Comparison of ENCODE assay signal across 11 cellular contexts in the genomic region with DNA sequence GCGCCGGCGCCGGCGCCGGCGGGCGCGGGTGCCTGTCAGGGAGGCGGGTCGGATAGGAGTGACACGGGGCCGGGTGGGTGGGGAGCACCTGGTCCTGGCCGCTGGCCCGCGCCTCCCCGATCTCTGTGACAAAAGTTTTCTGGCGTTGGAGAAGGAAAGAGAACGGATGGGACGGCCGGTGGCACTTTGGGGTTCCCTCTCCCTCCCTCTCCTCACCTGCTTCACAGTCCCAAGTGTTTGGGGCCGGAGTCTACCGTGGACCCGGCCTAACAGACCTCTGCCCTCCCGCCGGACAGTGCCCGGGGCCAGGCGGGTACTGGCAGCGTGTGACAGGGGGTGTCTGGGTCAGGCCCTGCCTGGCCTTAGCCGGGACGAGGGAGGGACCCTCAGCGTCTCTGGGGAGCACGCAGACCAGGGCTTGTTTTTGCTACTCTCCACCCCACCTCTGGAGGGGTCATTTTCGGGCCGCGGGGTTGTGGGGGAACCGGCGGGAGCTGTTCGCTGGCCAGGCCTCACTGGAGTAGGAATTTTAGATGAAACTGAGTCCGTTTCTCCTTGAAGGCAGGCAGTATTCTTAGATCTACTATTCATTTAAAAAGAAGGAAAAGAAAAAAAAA. TPM values are rescaled to one million over a fixed set of nuclear protein-coding genes. Genes with fewer than 3 reads are reported as not detected.
A peak's percentile ranks its signal among the peaks of the same experiment; 100 is the strongest.
DNase-seq lines count a peak whose midpoint lies in the region; ATAC-seq and TF ChIP-seq lines count a peak whose summit lies in the region.
"Had no signal": no experiment of that assay in that cellular context is flagged by ENCODE, and none has a peak within 500 bp of the region (broad histone marks: within the 10 kb centered on the region; RNA-seq: fewer than 3 reads in every experiment).

No MANE protein-coding gene starts in this region.

- H3K27me3 Mint-ChIP-seq in T-helper 17 cell: peaks cover 73% of the 10 kb centered on the region

- peak overlapping the region; percentile 22 for H3K4me3 Mint-ChIP-seq in T-helper 17 cell
- H3K4me3 Mint-ChIP-seq: natural killer cell treated with Interleukin-12 subunit alpha and Interleukin-12 subunit beta and Interleukin-15 and Interleukin-18, amount 100 ng/mL, for 72 hours had no signal

- H3K4me1 ChIP-seq in right cardiac atrium (ENCODE audit: control insufficient read depth, insufficient read depth, low read length): peaks cover 4% of the 10 kb centered on the region

- H3K4me3 ChIP-seq in right cardiac atrium (ENCODE audit: low read length) (peak overlapping the region; percentile 81), brain microvascular endothelial cell (ENCODE audit: low read depth, low read length) (no peak overlapping the region)

- no peaks in the 10 kb centered on the region for H3K9me3 ChIP-seq in T-helper 17 cell (ENCODE audit: control insufficient read depth, low read length, poor library complexity, severe bottlenecking)
- no peaks in the 10 kb centered on the region for H3K9me3 ChIP-seq in right cardiac atrium (ENCODE audit: control insufficient read depth, low read length)

- no peak for TF ChIP-seq CTCF in brain microvascular endothelial cell (IDR thresholded peaks at IDR 0.05; ENCODE audit: low read depth, low read length, missing control alignments)

- peaks cover 15% of the 10 kb centered on the region for H3K4me1 Mint-ChIP-seq in T-helper 17 cell

- DNase-seq in D341Med (ENCODE audit: low spot score): peak; percentile 49
- no peak for DNase-seq in T-helper 17 cell
- DNase-seq in right cardiac atrium: peak in 2 of 3 donors; percentile 15 to 52
- peak; percentile 69 for DNase-seq in retina
- no peak for DNase-seq in DMS114 treated with DMSO at 0.1 percent for 48 hours (lab: John Stamatoyannopoulos, UW; ENCODE audit: unreplicated experiment)
- DNase-seq in brain microvascular endothelial cell: no peak
- DNase-seq: NCI-H1048 had no signal

- in situ Hi-C loops in brain microvascular endothelial cell (cut with HindIII; ENCODE audit: low pct_ligation_motif_present, low sequenced_read_pairs): loop anchor here (25.0 kb wide), 1 partner anchor 578 kb away; no protein-coding TSS in a partner anchor

- H3K36me3 Mint-ChIP-seq in T-helper 17 cell (ENCODE audit: low read depth): peaks cover 3% of the 10 kb centered on the region

- WGBS in right cardiac atrium: 11% methylated on average over 40 of the region's 40 CpGs

- no peaks in the 10 kb centered on the region for H3K27me3 ChIP-seq in right cardiac atrium (ENCODE audit: control insufficient read depth, insufficient read depth)
- peaks cover 88% of the 10 kb centered on the region for H3K27me3 ChIP-seq in brain microvascular endothelial cell (replicated peaks)

- H3K27ac ChIP-seq in right cardiac atrium (ENCODE audit: low read length) (no peak overlapping the region), brain microvascular endothelial cell (no peak overlapping the region)
- H3K27ac ChIP-seq: SK-N-MC had no signal

- no peaks in the 10 kb centered on the region for H3K36me3 ChIP-seq in brain microvascular endothelial cell (replicated peaks)

- intact Hi-C loops in right cardiac atrium (cut with DNase I): no loop called here

- no peak for ATAC-seq in T-helper 17 cell
- ATAC-seq in right cardiac atrium: no peak
- no peak for ATAC-seq in HG02884 (IDR thresholded peaks at IDR 0.05; ENCODE audit: unreplicated experiment)
- ATAC-seq in GM21447 (IDR thresholded peaks at IDR 0.05; ENCODE audit: unreplicated experiment): no peak

- H3K27ac Mint-ChIP-seq in T-helper 17 cell: no peak overlapping the region
- H3K27ac Mint-ChIP-seq: natural killer cell treated with Interleukin-12 subunit alpha and Interleukin-12 subunit beta and Interleukin-15 and Interleukin-18, amount 100 ng/mL, for 72 hours had no signal

RNA-seq across cellular contexts. Expression of a gene that starts 1.7 kb away (rescaled TPM):
- not detected for total RNA-seq in T-helper 17 cell
- total RNA-seq in right cardiac atrium: 1 to 10 TPM in 3 of 4 donors, under 1 TPM in 1; 0.65 to 2.4 (median 1.5) TPM
- polyA plus RNA-seq in right cardiac atrium: 0.48 TPM
- total RNA-seq: natural killer cell treated with Interleukin-12 subunit alpha and Interleukin-12 subunit beta and Interleukin-15 and Interleukin-18, amount 100 ng/mL, for 72 hours had no signal

RNA-seq across cellular contexts. Expression of a gene that starts 54.2 kb away (rescaled TPM):
- total RNA-seq in T-helper 17 cell (not detected), right cardiac atrium (10 to 100 TPM; 41.8 to 51.3 (median 42.8) TPM)
- 47.3 TPM for polyA plus RNA-seq in right cardiac atrium
- total RNA-seq: natural killer cell treated with Interleukin-12 subunit alpha and Interleukin-12 subunit beta and Interleukin-15 and Interleukin-18, amount 100 ng/mL, for 72 hours had no signal

Comparison
In these comparisons a context has a peak if more than half of its experiments do, and no peak if none do; other contexts are left out.
1. DNase-seq: peak in D341Med (single experiment), right cardiac atrium (2 of 3) and retina (single experiment); none in T-helper 17 cell (0 of 3), DMS114 treated with DMSO at 0.1 percent for 48 hours (single experiment) and brain microvascular endothelial cell (single experiment).
2. RNA of a gene that starts 54.2 kb away (total RNA-seq): 41.8 to 51.3 TPM in right cardiac atrium; not detected in T-helper 17 cell; every median in the first group is over 10 times any median in the second.